ENCODE assay signal across 12 cellular contexts in genomic region chr5:54401515-54401914, GRCh38.
DNase-seq lines count a peak whose midpoint lies in the region; ATAC-seq and TF ChIP-seq lines count a peak whose summit lies in the region.
"Had no signal": no experiment of that assay in that cellular context is flagged by ENCODE, and none has a peak within 500 bp of the region (broad histone marks: within the 10 kb centered on the region; RNA-seq: fewer than 3 reads in every experiment).

No MANE protein-coding gene starts in this region.

- DNase-seq in GM12864 (ENCODE audit: low read depth), result peak; percentile 24
- peak; percentile 65 for DNase-seq in MV-4-11 (lab: John Stamatoyannopoulos, UW)
- no peak for DNase-seq in DMS79 treated with DMSO at 0.1 percent for 48 hours (lab: John Stamatoyannopoulos, UW)
- DNase-seq in activated CD4-positive, alpha-beta T cell treated with anti-CD3 and anti-CD28 coated beads for 4 hours, result no peak
- DNase-seq in NCI-H2029 (lab: John Stamatoyannopoulos, UW), result no peak
- DNase-seq in T1000 (lab: John Stamatoyannopoulos, UW), result no peak
- DNase-seq: cerebellar nuclear complex; NCI-H1048; NK-92 treated with Interleukin-12 subunit alpha and Interleukin-12 subunit beta, amount 100 ng/mL, for 24 hours; transverse colon had no signal

- ATAC-seq in GM19452 (IDR thresholded peaks at IDR 0.05; ENCODE audit: unreplicated experiment) (peak; percentile 83), HG02970 (IDR thresholded peaks at IDR 0.05; ENCODE audit: low FRiP score, unreplicated experiment) (peak; percentile 68)

- no peak overlapping the region for H3K4me3 ChIP-seq in GM12864 (ENCODE audit: low read depth, low read length)
- H3K4me3 ChIP-seq: transverse colon had no signal

- no peak for TF ChIP-seq CTCF in GM12864 (IDR thresholded peaks at IDR 0.05; ENCODE audit: low read depth, low read length, missing control alignments)

Comparison
In these comparisons a context has a peak if more than half of its experiments do, and no peak if none do; other contexts are left out.
1. DNase-seq: peak in GM12864 (single experiment) and MV-4-11 (single experiment); none in DMS79 treated with DMSO at 0.1 percent for 48 hours (single experiment), activated CD4-positive, alpha-beta T cell treated with anti-CD3 and anti-CD28 coated beads for 4 hours (0 of 2), NCI-H2029 (single experiment) and T1000 (single experiment).